ENCODE assay signal across 2 cellular contexts in the genomic region with DNA sequence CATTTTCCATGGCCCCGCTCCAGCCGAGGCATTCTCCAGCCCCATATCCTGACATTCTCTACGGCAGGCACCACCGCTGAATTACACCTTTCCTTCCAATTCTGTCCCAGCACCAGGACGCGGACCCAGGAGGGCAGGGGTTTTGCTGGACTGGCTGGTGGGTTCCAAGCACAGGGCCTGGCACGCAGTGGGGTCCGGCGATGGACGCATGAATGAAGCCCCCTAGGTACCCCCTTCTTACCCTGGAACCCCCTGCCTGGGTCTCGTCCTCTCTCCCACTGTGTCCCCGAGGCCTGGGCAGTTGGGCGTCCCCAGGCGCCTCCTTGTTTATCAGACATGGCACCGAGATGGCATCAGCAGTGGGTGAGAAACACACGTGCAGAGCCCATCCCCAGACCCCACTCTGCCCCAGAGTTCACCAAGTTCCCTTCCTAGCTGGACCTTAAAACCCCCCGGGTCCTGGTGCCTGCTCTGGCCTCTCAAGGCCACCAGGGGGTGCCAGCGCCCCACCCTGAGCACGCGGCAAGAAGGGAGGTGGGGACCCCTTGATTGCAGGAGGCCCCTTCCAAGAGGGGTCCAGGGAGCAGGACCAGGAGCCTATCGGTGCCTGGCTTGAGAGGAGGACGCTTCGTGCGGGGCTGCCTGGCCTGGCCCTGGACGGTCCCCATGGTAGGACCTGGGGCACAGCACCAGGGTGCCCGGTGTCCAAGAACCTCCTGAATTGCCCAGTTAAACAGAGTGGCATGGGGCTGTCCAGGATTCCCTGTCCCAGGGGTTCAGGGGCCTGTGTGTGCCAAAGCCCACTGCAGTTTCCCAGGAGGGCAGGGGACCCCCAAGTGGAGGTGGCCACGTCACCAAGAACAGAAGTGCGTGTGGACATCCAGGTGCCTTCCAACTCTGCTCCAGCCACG.
TF ChIP-seq lines count a peak whose summit lies in the region.

No MANE protein-coding gene starts in this region.

TF ChIP-seq in K562, 482 proteins besides CTCF, POLR2A, EP300 and RAD21 (continued from another document):
- TF ChIP-seq, protein P1, sequence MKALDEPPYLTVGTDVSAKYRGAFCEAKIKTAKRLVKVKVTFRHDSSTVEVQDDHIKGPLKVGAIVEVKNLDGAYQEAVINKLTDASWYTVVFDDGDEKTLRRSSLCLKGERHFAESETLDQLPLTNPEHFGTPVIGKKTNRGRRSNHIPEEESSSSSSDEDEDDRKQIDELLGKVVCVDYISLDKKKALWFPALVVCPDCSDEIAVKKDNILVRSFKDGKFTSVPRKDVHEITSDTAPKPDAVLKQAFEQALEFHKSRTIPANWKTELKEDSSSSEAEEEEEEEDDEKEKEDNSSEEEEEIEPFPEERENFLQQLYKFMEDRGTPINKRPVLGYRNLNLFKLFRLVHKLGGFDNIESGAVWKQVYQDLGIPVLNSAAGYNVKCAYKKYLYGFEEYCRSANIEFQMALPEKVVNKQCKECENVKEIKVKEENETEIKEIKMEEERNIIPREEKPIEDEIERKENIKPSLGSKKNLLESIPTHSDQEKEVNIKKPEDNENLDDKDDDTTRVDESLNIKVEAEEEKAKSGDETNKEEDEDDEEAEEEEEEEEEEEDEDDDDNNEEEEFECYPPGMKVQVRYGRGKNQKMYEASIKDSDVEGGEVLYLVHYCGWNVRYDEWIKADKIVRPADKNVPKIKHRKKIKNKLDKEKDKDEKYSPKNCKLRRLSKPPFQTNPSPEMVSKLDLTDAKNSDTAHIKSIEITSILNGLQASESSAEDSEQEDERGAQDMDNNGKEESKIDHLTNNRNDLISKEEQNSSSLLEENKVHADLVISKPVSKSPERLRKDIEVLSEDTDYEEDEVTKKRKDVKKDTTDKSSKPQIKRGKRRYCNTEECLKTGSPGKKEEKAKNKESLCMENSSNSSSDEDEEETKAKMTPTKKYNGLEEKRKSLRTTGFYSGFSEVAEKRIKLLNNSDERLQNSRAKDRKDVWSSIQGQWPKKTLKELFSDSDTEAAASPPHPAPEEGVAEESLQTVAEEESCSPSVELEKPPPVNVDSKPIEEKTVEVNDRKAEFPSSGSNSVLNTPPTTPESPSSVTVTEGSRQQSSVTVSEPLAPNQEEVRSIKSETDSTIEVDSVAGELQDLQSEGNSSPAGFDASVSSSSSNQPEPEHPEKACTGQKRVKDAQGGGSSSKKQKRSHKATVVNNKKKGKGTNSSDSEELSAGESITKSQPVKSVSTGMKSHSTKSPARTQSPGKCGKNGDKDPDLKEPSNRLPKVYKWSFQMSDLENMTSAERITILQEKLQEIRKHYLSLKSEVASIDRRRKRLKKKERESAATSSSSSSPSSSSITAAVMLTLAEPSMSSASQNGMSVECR (CRISPR knock-in tag; IDR thresholded peaks at IDR 0.05) = 0 out of 2 replicates have a peak, but pooled peaks have one; percentile 25
- TF ChIP-seq CBX1 (IDR thresholded peaks at IDR 0.05; ENCODE audit: low read depth) = no peak

TF ChIP-seq in HepG2, 621 proteins besides CTCF, POLR2A, EP300 and RAD21 (continued from another document):
- TF ChIP-seq, protein P2, sequence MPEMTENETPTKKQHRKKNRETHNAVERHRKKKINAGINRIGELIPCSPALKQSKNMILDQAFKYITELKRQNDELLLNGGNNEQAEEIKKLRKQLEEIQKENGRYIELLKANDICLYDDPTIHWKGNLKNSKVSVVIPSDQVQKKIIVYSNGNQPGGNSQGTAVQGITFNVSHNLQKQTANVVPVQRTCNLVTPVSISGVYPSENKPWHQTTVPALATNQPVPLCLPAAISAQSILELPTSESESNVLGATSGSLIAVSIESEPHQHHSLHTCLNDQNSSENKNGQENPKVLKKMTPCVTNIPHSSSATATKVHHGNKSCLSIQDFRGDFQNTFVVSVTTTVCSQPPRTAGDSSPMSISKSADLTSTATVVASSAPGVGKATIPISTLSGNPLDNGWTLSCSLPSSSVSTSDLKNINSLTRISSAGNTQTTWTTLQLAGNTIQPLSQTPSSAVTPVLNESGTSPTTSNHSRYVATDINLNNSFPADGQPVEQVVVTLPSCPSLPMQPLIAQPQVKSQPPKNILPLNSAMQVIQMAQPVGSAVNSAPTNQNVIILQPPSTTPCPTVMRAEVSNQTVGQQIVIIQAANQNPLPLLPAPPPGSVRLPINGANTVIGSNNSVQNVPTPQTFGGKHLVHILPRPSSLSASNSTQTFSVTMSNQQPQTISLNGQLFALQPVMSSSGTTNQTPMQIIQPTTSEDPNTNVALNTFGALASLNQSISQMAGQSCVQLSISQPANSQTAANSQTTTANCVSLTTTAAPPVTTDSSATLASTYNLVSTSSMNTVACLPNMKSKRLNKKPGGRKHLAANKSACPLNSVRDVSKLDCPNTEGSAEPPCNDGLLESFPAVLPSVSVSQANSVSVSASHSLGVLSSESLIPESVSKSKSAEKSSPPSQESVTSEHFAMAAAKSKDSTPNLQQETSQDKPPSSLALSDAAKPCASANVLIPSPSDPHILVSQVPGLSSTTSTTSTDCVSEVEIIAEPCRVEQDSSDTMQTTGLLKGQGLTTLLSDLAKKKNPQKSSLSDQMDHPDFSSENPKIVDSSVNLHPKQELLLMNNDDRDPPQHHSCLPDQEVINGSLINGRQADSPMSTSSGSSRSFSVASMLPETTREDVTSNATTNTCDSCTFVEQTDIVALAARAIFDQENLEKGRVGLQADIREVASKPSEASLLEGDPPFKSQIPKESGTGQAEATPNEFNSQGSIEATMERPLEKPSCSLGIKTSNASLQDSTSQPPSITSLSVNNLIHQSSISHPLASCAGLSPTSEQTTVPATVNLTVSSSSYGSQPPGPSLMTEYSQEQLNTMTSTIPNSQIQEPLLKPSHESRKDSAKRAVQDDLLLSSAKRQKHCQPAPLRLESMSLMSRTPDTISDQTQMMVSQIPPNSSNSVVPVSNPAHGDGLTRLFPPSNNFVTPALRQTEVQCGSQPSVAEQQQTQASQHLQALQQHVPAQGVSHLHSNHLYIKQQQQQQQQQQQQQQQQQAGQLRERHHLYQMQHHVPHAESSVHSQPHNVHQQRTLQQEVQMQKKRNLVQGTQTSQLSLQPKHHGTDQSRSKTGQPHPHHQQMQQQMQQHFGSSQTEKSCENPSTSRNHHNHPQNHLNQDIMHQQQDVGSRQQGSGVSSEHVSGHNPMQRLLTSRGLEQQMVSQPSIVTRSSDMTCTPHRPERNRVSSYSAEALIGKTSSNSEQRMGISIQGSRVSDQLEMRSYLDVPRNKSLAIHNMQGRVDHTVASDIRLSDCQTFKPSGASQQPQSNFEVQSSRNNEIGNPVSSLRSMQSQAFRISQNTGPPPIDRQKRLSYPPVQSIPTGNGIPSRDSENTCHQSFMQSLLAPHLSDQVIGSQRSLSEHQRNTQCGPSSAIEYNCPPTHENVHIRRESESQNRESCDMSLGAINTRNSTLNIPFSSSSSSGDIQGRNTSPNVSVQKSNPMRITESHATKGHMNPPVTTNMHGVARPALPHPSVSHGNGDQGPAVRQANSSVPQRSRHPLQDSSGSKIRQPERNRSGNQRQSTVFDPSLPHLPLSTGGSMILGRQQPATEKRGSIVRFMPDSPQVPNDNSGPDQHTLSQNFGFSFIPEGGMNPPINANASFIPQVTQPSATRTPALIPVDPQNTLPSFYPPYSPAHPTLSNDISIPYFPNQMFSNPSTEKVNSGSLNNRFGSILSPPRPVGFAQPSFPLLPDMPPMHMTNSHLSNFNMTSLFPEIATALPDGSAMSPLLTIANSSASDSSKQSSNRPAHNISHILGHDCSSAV (CRISPR knock-in tag; IDR thresholded peaks at IDR 0.05; ENCODE audit: borderline replicate concordance) = no peak
- TF ChIP-seq AGO2 (optimal IDR thresholded peaks at IDR 0.05; ENCODE audit: low read depth, low read length) (peak; percentile 66), PAWR (CRISPR knock-in tag; IDR thresholded peaks at IDR 0.05; ENCODE audit: borderline replicate concordance) (no peak), HMGA1 (CRISPR knock-in tag; conservative IDR thresholded peaks at IDR 0.05) (no peak), HNRNPK (IDR thresholded peaks at IDR 0.05; ENCODE audit: low read depth, low read length, poor library complexity, severe bottlenecking) (no peak), ZNF160 (CRISPR knock-in tag; IDR thresholded peaks at IDR 0.05) (no peak), HDAC1 (CRISPR knock-in tag; IDR thresholded peaks at IDR 0.05) (no peak), RBM22 (optimal IDR thresholded peaks at IDR 0.05; ENCODE audit: low read length) (peak; percentile 12), ZNF44 (CRISPR knock-in tag; IDR thresholded peaks at IDR 0.05) (no peak), SMC3 (IDR thresholded peaks at IDR 0.05; ENCODE audit: low read length) (peak; percentile 41; the same call in 1 of the 2 replicates), KAT8 (CRISPR knock-in tag; IDR thresholded peaks at IDR 0.05) (no peak), REPIN1 (CRISPR knock-in tag; IDR thresholded peaks at IDR 0.05; ENCODE audit: borderline replicate concordance, low read depth) (no peak), SRSF9 (IDR thresholded peaks at IDR 0.05; ENCODE audit: borderline replicate concordance, insufficient read depth, low read depth, low read length, poor library complexity, severe bottlenecking) (no peak), STAG1 (CRISPR knock-in tag; IDR thresholded peaks at IDR 0.05) (peak; percentile 92), AHR (CRISPR knock-in tag; IDR thresholded peaks at IDR 0.05) (0 out of 2 replicates have a peak, but pooled peaks have one; percentile 19), ZEB1 (IDR thresholded peaks at IDR 0.05; ENCODE audit: insufficient replicate concordance, low read depth) (no peak), ZBTB7A (CRISPR knock-in tag; IDR thresholded peaks at IDR 0.05) (0 out of 2 replicates have a peak, but pooled peaks have one; percentile 57), CCDC6 (CRISPR knock-in tag; IDR thresholded peaks at IDR 0.05) (no peak)
- TF ChIP-seq, protein P3, sequence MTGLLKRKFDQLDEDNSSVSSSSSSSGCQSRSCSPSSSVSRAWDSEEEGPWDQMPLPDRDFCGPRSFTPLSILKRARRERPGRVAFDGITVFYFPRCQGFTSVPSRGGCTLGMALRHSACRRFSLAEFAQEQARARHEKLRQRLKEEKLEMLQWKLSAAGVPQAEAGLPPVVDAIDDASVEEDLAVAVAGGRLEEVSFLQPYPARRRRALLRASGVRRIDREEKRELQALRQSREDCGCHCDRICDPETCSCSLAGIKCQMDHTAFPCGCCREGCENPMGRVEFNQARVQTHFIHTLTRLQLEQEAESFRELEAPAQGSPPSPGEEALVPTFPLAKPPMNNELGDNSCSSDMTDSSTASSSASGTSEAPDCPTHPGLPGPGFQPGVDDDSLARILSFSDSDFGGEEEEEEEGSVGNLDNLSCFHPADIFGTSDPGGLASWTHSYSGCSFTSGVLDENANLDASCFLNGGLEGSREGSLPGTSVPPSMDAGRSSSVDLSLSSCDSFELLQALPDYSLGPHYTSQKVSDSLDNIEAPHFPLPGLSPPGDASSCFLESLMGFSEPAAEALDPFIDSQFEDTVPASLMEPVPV (CRISPR knock-in tag; IDR thresholded peaks at IDR 0.05) = no peak
- TF ChIP-seq, protein P4, sequence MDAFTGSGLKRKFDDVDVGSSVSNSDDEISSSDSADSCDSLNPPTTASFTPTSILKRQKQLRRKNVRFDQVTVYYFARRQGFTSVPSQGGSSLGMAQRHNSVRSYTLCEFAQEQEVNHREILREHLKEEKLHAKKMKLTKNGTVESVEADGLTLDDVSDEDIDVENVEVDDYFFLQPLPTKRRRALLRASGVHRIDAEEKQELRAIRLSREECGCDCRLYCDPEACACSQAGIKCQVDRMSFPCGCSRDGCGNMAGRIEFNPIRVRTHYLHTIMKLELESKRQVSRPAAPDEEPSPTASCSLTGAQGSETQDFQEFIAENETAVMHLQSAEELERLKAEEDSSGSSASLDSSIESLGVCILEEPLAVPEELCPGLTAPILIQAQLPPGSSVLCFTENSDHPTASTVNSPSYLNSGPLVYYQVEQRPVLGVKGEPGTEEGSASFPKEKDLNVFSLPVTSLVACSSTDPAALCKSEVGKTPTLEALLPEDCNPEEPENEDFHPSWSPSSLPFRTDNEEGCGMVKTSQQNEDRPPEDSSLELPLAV (CRISPR knock-in tag; conservative IDR thresholded peaks at IDR 0.05; ENCODE audit: low read depth) = no peak
- TF ChIP-seq, protein P5, sequence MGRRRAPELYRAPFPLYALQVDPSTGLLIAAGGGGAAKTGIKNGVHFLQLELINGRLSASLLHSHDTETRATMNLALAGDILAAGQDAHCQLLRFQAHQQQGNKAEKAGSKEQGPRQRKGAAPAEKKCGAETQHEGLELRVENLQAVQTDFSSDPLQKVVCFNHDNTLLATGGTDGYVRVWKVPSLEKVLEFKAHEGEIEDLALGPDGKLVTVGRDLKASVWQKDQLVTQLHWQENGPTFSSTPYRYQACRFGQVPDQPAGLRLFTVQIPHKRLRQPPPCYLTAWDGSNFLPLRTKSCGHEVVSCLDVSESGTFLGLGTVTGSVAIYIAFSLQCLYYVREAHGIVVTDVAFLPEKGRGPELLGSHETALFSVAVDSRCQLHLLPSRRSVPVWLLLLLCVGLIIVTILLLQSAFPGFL (CRISPR knock-in tag; IDR thresholded peaks at IDR 0.05) = no peak
- TF ChIP-seq, protein P6, sequence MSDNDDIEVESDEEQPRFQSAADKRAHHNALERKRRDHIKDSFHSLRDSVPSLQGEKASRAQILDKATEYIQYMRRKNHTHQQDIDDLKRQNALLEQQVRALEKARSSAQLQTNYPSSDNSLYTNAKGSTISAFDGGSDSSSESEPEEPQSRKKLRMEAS (IDR thresholded peaks at IDR 0.05) = peak; percentile 22; the same call in 1 of the 2 replicates
TF ChIP-seq in HepG2: peak in this region for 15.
